In the genomic region with DNA sequence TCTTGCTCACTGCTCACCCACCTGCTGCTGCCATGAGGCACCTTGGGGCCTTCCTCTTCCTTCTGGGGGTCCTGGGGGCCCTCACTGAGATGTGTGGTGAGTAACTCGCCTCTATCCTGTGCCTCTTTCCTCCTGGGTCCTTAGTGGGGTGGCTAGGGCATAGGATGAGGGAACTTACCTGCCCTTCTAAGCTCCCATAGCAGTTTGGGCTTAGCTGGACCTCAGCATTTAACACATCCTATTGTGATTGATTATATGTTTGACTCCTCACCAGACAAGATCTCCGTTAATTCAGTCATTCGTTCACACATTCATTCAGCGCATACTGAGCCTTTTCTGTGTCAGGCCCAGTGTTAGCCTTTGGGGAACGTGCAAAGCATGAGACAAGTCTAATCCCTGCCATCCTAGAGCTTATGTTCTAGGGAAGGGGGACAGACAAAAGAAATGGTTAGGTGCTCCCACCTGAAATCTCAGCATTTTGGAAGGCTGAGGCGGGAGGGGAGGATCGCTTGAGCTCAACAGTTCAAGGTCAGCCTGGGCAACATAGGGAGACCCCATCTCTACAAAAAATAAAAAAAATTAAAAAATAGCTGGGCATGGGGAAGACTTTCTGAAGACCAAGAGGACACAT, we compare ENCODE assay signal across 8 cellular contexts. TPM values are rescaled to one million over a fixed set of nuclear protein-coding genes. Genes with fewer than 3 reads are reported as not detected.
A peak's percentile ranks its signal among the peaks of the same experiment; 100 is the strongest.
DNase-seq lines count a peak whose midpoint lies in the region; ATAC-seq and TF ChIP-seq lines count a peak whose summit lies in the region.

No MANE protein-coding gene starts in this region.

- H3K27ac Mint-ChIP-seq in activated T-helper 2 cell treated with anti-CD3 and anti-CD28 coated beads, Interferon-gamma antibody, Interleukin-2, Interleukin-4, amounts not matched to agents 10 μg/mL and 5 μg/mL and 100 μg/mL, durations not matched to agents 14 hours and 24 hours and 36 hours, result peak overlapping the region; percentile 80
- H3K27ac Mint-ChIP-seq in stimulated activated effector memory CD8-positive, alpha-beta T cell treated with anti-CD3 and anti-CD28 coated beads, Interleukin-12 subunit alpha, Interleukin-12 subunit beta, amount 100 ng/mL, for 72 hours, result peak overlapping the region; percentile 81

- no peaks in the 10 kb centered on the region for H3K36me3 Mint-ChIP-seq in activated T-helper 2 cell treated with anti-CD3 and anti-CD28 coated beads, Interferon-gamma antibody, Interleukin-2, Interleukin-4, amounts not matched to agents 10 μg/mL and 5 μg/mL and 100 μg/mL, durations not matched to agents 14 hours and 24 hours and 36 hours (ENCODE audit: low read depth)
- peaks cover 11% of the 10 kb centered on the region for H3K36me3 Mint-ChIP-seq in stimulated activated effector memory CD8-positive, alpha-beta T cell treated with anti-CD3 and anti-CD28 coated beads, Interleukin-12 subunit alpha, Interleukin-12 subunit beta, amount 100 ng/mL, for 72 hours

- peaks cover 41% of the 10 kb centered on the region for H3K4me1 Mint-ChIP-seq in activated T-helper 2 cell treated with anti-CD3 and anti-CD28 coated beads, Interferon-gamma antibody, Interleukin-2, Interleukin-4, amounts not matched to agents 10 μg/mL and 5 μg/mL and 100 μg/mL, durations not matched to agents 14 hours and 24 hours and 36 hours (ENCODE audit: low read depth)
- H3K4me1 Mint-ChIP-seq in stimulated activated effector memory CD8-positive, alpha-beta T cell treated with anti-CD3 and anti-CD28 coated beads, Interleukin-12 subunit alpha, Interleukin-12 subunit beta, amount 100 ng/mL, for 72 hours, result peaks cover 27% of the 10 kb centered on the region

- H3K4me1 ChIP-seq in mucosa of descending colon (ENCODE audit: low read depth), result peaks cover 50% of the 10 kb centered on the region

- peaks cover 3% of the 10 kb centered on the region for H3K27me3 Mint-ChIP-seq in activated T-helper 2 cell treated with anti-CD3 and anti-CD28 coated beads, Interferon-gamma antibody, Interleukin-2, Interleukin-4, amounts not matched to agents 10 μg/mL and 5 μg/mL and 100 μg/mL, durations not matched to agents 14 hours and 24 hours and 36 hours (ENCODE audit: low read depth)

- H3K4me3 ChIP-seq in iPS-18c (ENCODE audit: insufficient read depth, low read depth, low read length), result peak overlapping the region; percentile 61
- H3K4me3 ChIP-seq in mucosa of descending colon, result no peak overlapping the region

- H3K36me3 ChIP-seq in mucosa of descending colon (ENCODE audit: low read depth), result no peaks in the 10 kb centered on the region

- H3K9me3 ChIP-seq in iPS-18c (ENCODE audit: control insufficient read depth, insufficient read depth, low read length) (no peaks in the 10 kb centered on the region), mucosa of descending colon (no peaks in the 10 kb centered on the region)

- intact Hi-C loops in activated T-helper 2 cell treated with anti-CD3 and anti-CD28 coated beads, Interferon-gamma antibody, Interleukin-2, Interleukin-4, amounts not matched to agents 10 μg/mL and 5 μg/mL and 100 μg/mL, durations not matched to agents 14 hours and 24 hours and 36 hours (cut with micrococcal nuclease), result loop anchor here (1.0 to 5.0 kb wide), 2 partner anchors 15 to 40 kb away; no protein-coding TSS in a partner anchor
- intact Hi-C loops in mucosa of descending colon (cut with DNase I, micrococcal nuclease), result no loop called here

- no peaks in the 10 kb centered on the region for H3K9me3 Mint-ChIP-seq in activated T-helper 2 cell treated with anti-CD3 and anti-CD28 coated beads, Interferon-gamma antibody, Interleukin-2, Interleukin-4, amounts not matched to agents 10 μg/mL and 5 μg/mL and 100 μg/mL, durations not matched to agents 14 hours and 24 hours and 36 hours
- H3K9me3 Mint-ChIP-seq in stimulated activated effector memory CD8-positive, alpha-beta T cell treated with anti-CD3 and anti-CD28 coated beads, Interleukin-12 subunit alpha, Interleukin-12 subunit beta, amount 100 ng/mL, for 72 hours, result no peaks in the 10 kb centered on the region

- no peak for DNase-seq in activated T-helper 2 cell treated with anti-CD3 and anti-CD28 coated beads, Interferon-gamma antibody, Interleukin-2, Interleukin-4, amounts not matched to agents 10 μg/mL and 5 μg/mL and 100 μg/mL, durations not matched to agents 14 hours and 24 hours and 36 hours (ENCODE audit: low spot score)
- DNase-seq in stimulated activated effector memory CD8-positive, alpha-beta T cell treated with anti-CD3 and anti-CD28 coated beads, Interleukin-12 subunit alpha, Interleukin-12 subunit beta, amount 100 ng/mL, for 72 hours (ENCODE audit: low spot score in 2 of 2), result no peak
- DNase-seq in NCI-H345 treated with DMSO at 0.1 percent for 48 hours (lab: John Stamatoyannopoulos, UW; ENCODE audit: unreplicated experiment), result no peak
- DNase-seq in left lobe of liver (ENCODE audit: low spot score), result no peak
- no peak for DNase-seq in mucosa of descending colon
- DNase-seq in HUDEP-2 (lab: John Stamatoyannopoulos, UW; ENCODE audit: unreplicated experiment in 76 of 76), result no peak

- TF ChIP-seq CTCF in mucosa of descending colon (IDR thresholded peaks at IDR 0.05), result no peak

- H3K4me3 Mint-ChIP-seq in activated T-helper 2 cell treated with anti-CD3 and anti-CD28 coated beads, Interferon-gamma antibody, Interleukin-2, Interleukin-4, amounts not matched to agents 10 μg/mL and 5 μg/mL and 100 μg/mL, durations not matched to agents 14 hours and 24 hours and 36 hours (ENCODE audit: low read depth), result peak overlapping the region; percentile 81
- peak overlapping the region; percentile 76 for H3K4me3 Mint-ChIP-seq in stimulated activated effector memory CD8-positive, alpha-beta T cell treated with anti-CD3 and anti-CD28 coated beads, Interleukin-12 subunit alpha, Interleukin-12 subunit beta, amount 100 ng/mL, for 72 hours

- ATAC-seq in HG03095 (IDR thresholded peaks at IDR 0.05; ENCODE audit: unreplicated experiment) (peak; percentile 11), left lobe of liver (no peak), mucosa of descending colon (no peak)
- ATAC-seq in stimulated activated effector memory CD8-positive, alpha-beta T cell treated with anti-CD3 and anti-CD28 coated beads, Interleukin-12 subunit alpha, Interleukin-12 subunit beta, amount 100 ng/mL, for 72 hours, result no peak

RNA-seq across cellular contexts. Expression of gene TCN2, which starts 0.4 kb away (rescaled TPM):
- 0.51 and 0.68 TPM in 2 replicates for total RNA-seq in activated T-helper 2 cell treated with anti-CD3 and anti-CD28 coated beads, Interferon-gamma antibody, Interleukin-2, Interleukin-4, amounts not matched to agents 10 μg/mL and 5 μg/mL and 100 μg/mL, durations not matched to agents 14 hours and 24 hours and 36 hours
- total RNA-seq in left lobe of liver, result 12.3 TPM
- total RNA-seq in mucosa of descending colon, result 10 to 100 TPM; 23.3 to 43.7 (median 40.2) TPM

RNA-seq across cellular contexts. Expression of gene PES1, which starts 15.7 kb away (rescaled TPM):
- 129 and 132 TPM in 2 replicates for total RNA-seq in activated T-helper 2 cell treated with anti-CD3 and anti-CD28 coated beads, Interferon-gamma antibody, Interleukin-2, Interleukin-4, amounts not matched to agents 10 μg/mL and 5 μg/mL and 100 μg/mL, durations not matched to agents 14 hours and 24 hours and 36 hours
- total RNA-seq in left lobe of liver (22.4 TPM), mucosa of descending colon (10 to 100 TPM; 46.2 to 54.3 (median 48.5) TPM)

RNA-seq across cellular contexts. Expression of gene SLC35E4, which starts 28.2 kb away (rescaled TPM):
- total RNA-seq in activated T-helper 2 cell treated with anti-CD3 and anti-CD28 coated beads, Interferon-gamma antibody, Interleukin-2, Interleukin-4, amounts not matched to agents 10 μg/mL and 5 μg/mL and 100 μg/mL, durations not matched to agents 14 hours and 24 hours and 36 hours, result 8.3 and 9.0 TPM in 2 replicates
- total RNA-seq in left lobe of liver, result 0.33 TPM
- 1 to 10 TPM; 5.0 to 8.5 (median 7.6) TPM for total RNA-seq in mucosa of descending colon

RNA-seq across cellular contexts. Expression of gene GAL3ST1, which starts 33.0 kb away (rescaled TPM):
- not detected in 2 replicates for total RNA-seq in activated T-helper 2 cell treated with anti-CD3 and anti-CD28 coated beads, Interferon-gamma antibody, Interleukin-2, Interleukin-4, amounts not matched to agents 10 μg/mL and 5 μg/mL and 100 μg/mL, durations not matched to agents 14 hours and 24 hours and 36 hours
- 1.4 TPM for total RNA-seq in left lobe of liver
- 10 to 100 TPM in 2 of 3 donors, 1 to 10 TPM in 1; 7.9 to 15.9 (median 10.1) TPM for total RNA-seq in mucosa of descending colon
